ENCODE assay signal across 13 cellular contexts in genomic region chr1:25343872-25344271, GRCh38. TPM values are rescaled to one million over a fixed set of nuclear protein-coding genes. Genes with fewer than 3 reads are reported as not detected.
A peak's percentile ranks its signal among the peaks of the same experiment; 100 is the strongest.
DNase-seq lines count a peak whose midpoint lies in the region; ATAC-seq, FAIRE-seq and TF ChIP-seq lines count a peak whose summit lies in the region.
"Had no signal": no experiment of that assay in that cellular context is flagged by ENCODE, and none has a peak within 500 bp of the region (broad histone marks: within the 10 kb centered on the region; RNA-seq: fewer than 3 reads in every experiment).

No MANE protein-coding gene starts in this region.

- H3K4me3 ChIP-seq in Loucy (ENCODE audit: low read length, poor library complexity, severe bottlenecking) (no peak overlapping the region), bronchial epithelial cell (ENCODE audit: low read depth, low read length) (no peak overlapping the region), osteoblast (ENCODE audit: insufficient read depth, low read length) (peak overlapping the region; percentile 21)
- H3K4me3 ChIP-seq: coronary artery, heart left ventricle, PC-9 had no signal

- no peaks in the 10 kb centered on the region for H3K9me2 ChIP-seq in Loucy (replicated peaks; ENCODE audit: low read depth, low read length)

- H3K36me3 ChIP-seq in Loucy (ENCODE audit: insufficient read depth, low read length) (peaks cover 20% of the 10 kb centered on the region; the same call in 1 of the 2 replicates), bronchial epithelial cell (ENCODE audit: control insufficient read depth, insufficient read depth, low read length) (peaks cover 4% of the 10 kb centered on the region), osteoblast (ENCODE audit: insufficient read depth, low read length) (peaks cover 43% of the 10 kb centered on the region)

- H3K79me2 ChIP-seq in Loucy (ENCODE audit: insufficient read depth, low read length) (peaks cover 62% of the 10 kb centered on the region), osteoblast (ENCODE audit: insufficient read depth, low read length) (peaks cover 91% of the 10 kb centered on the region)

- peaks cover 38% of the 10 kb centered on the region for H3K4me1 ChIP-seq in Loucy (ENCODE audit: insufficient read depth, low read length, poor library complexity, severe bottlenecking)
- H3K4me1 ChIP-seq in osteoblast (ENCODE audit: insufficient read depth, low read length): peaks cover 46% of the 10 kb centered on the region

- H3K27me3 ChIP-seq in Loucy (ENCODE audit: insufficient read depth, low read length, poor library complexity, severe bottlenecking) (no peaks in the 10 kb centered on the region), bronchial epithelial cell (ENCODE audit: control insufficient read depth, insufficient read depth, low read length) (no peaks in the 10 kb centered on the region), osteoblast (ENCODE audit: insufficient read depth, low read length) (no peaks in the 10 kb centered on the region)
- H3K27me3 ChIP-seq: heart left ventricle had no signal

- H2AFZ ChIP-seq in Loucy (ENCODE audit: low read length) (no peak overlapping the region), osteoblast (ENCODE audit: low read length) (no peak overlapping the region)
- H2AFZ ChIP-seq: PC-9 had no signal

- no peaks in the 10 kb centered on the region for H3F3A ChIP-seq in Loucy (ENCODE audit: low read depth)

- ATAC-seq in HG03378 (IDR thresholded peaks at IDR 0.05; ENCODE audit: unreplicated experiment): no peak
- ATAC-seq: heart left ventricle had no signal

- H3K9ac ChIP-seq in Loucy (ENCODE audit: low read depth, low read length, poor library complexity, severe bottlenecking): no peak overlapping the region
- H3K9ac ChIP-seq: KMS-11 had no signal

- peak overlapping the region; percentile 37 for H3K4me2 ChIP-seq in Loucy (ENCODE audit: low read depth, low read length, poor library complexity, severe bottlenecking)
- H3K4me2 ChIP-seq in osteoblast (ENCODE audit: insufficient read depth, low read length): peak overlapping the region; percentile 54
- H3K4me2 ChIP-seq: KMS-11, PC-9 had no signal

- H4K20me1 ChIP-seq in Loucy (ENCODE audit: insufficient read depth, low read length, poor library complexity, severe bottlenecking) (peaks cover 46% of the 10 kb centered on the region), osteoblast (ENCODE audit: insufficient read depth, low read length) (peaks cover 9% of the 10 kb centered on the region)

- peak overlapping the region; percentile 74 for H3K27ac ChIP-seq in osteoblast (ENCODE audit: low read depth, low read length)
- H3K27ac ChIP-seq: coronary artery, heart left ventricle, KMS-11, PC-9 had no signal

- H3K9me3 ChIP-seq in Loucy (ENCODE audit: insufficient read depth, low read depth, low read length) (no peaks in the 10 kb centered on the region), osteoblast (ENCODE audit: low read depth, low read length) (no peaks in the 10 kb centered on the region)
- H3K9me3 ChIP-seq: heart left ventricle had no signal

- DNase-seq in DMS 273 treated with DMSO at 0.1 percent for 48 hours (lab: John Stamatoyannopoulos, UW) (peak; percentile 17), bronchial epithelial cell (ENCODE audit: low read depth) (peak; percentile 68), osteoblast (ENCODE audit: insufficient read length, low spot score, missing footprints) (no peak), epidermal melanocyte (ENCODE audit: insufficient read length, low spot score) (no peak), hippocampal formation (lab: John Stamatoyannopoulos, UW) (no peak)
- no peak for DNase-seq in central memory CD4-positive, alpha-beta T cell
- DNase-seq: heart left ventricle, NCI-H2227 treated with DMSO at 0.1 percent for 48 hours, PC-9 had no signal

- TF ChIP-seq CTCF in Loucy (conservative IDR thresholded peaks at IDR 0.05; ENCODE audit: low read length) (no peak), bronchial epithelial cell (IDR thresholded peaks at IDR 0.05; ENCODE audit: insufficient read depth, low read length, severe bottlenecking) (no peak), osteoblast (IDR thresholded peaks at IDR 0.05; ENCODE audit: extremely low read depth, low read depth, low read length) (no peak)

- FAIRE-seq in bronchial epithelial cell (lab: Jason Lieb, UNC): peak; percentile 36

RNA-seq across cellular contexts. Expression of gene TMEM50A, which starts 5.7 kb away (rescaled TPM):
- total RNA-seq in bronchial epithelial cell: 105 and 138 TPM in 2 replicates
- 153 and 165 TPM in 2 replicates for total RNA-seq in osteoblast

Comparison
In these comparisons a context has a peak if more than half of its experiments do, and no peak if none do; other contexts are left out.
1. DNase-seq: peak in DMS 273 treated with DMSO at 0.1 percent for 48 hours (single experiment) and bronchial epithelial cell (single experiment); none in osteoblast (single experiment), epidermal melanocyte (single experiment), central memory CD4-positive, alpha-beta T cell (single experiment) and hippocampal formation (0 of 2).